Comparison of ENCODE assay signal across 12 cellular contexts in the genomic region with DNA sequence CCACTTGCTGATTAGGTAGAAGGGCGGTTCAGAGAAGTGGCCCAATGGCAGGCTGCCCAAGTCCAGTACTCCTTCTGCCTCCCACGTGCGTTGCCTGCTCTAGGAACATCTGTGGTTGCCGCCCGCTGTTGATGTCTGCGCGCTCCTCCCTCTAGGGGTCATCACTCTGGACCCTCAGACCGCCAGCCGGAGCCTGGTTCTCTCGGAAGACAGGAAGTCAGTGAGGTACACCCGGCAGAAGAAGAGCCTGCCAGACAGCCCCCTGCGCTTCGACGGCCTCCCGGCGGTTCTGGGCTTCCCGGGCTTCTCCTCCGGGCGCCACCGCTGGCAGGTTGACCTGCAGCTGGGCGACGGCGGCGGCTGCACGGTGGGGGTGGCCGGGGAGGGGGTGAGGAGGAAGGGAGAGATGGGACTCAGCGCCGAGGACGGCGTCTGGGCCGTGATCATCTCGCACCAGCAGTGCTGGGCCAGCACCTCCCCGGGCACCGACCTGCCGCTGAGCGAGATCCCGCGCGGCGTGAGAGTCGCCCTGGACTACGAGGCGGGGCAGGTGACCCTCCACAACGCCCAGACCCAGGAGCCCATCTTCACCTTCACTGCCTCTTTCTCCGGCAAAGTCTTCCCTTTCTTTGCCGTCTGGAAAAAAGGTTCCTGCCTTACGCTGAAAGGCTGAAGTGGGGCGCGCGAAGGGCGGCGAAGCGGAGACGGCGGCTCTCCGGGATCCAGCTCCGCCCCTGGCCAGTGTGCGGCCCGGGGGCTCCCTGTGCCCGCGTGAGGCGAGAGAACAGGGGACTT. TPM values are rescaled to one million over a fixed set of nuclear protein-coding genes. Genes with fewer than 3 reads are reported as not detected.
A peak's percentile ranks its signal among the peaks of the same experiment; 100 is the strongest.
DNase-seq lines count a peak whose midpoint lies in the region; ATAC-seq and TF ChIP-seq lines count a peak whose summit lies in the region.
"Had no signal": no experiment of that assay in that cellular context is flagged by ENCODE, and none has a peak within 500 bp of the region (broad histone marks: within the 10 kb centered on the region; RNA-seq: fewer than 3 reads in every experiment).

No MANE protein-coding gene starts in this region.

- H3K9me3 ChIP-seq in T-helper 17 cell (ENCODE audit: control insufficient read depth, low read length, poor library complexity, severe bottlenecking) (no peaks in the 10 kb centered on the region), hepatocyte (ENCODE audit: low read depth) (no peaks in the 10 kb centered on the region), smooth muscle cell (replicated peaks; ENCODE audit: low read depth) (no peaks in the 10 kb centered on the region)
- H3K9me3 ChIP-seq: pancreas had no signal

- no peaks in the 10 kb centered on the region for H3K4me1 ChIP-seq in hepatocyte (ENCODE audit: insufficient read depth)
- H3K4me1 ChIP-seq in smooth muscle cell (ENCODE audit: low read depth) = peaks cover 5% of the 10 kb centered on the region
- H3K4me1 ChIP-seq: pancreas had no signal

- H2AFZ ChIP-seq in hepatocyte = peak overlapping the region; percentile 73
- peak overlapping the region; percentile 36 for H2AFZ ChIP-seq in smooth muscle cell (ENCODE audit: low read depth)

- intact Hi-C loops in posterior cingulate gyrus (cut with DNase I) = loop anchor here (10.0 kb wide), 2 partner anchors 67 to 327 kb away; no protein-coding TSS in a partner anchor

- peak overlapping the region; percentile 73 for H3K4me2 ChIP-seq in hepatocyte
- H3K4me2 ChIP-seq in smooth muscle cell = peak overlapping the region; percentile 77

- DNase-seq in NCI-H1417 (lab: John Stamatoyannopoulos, UW) = peak in 2 of 3 experiments; percentile 10 to 35
- no peak for DNase-seq in NCI-H1417 treated with DMSO at 0.1 percent for 48 hours (lab: John Stamatoyannopoulos, UW)
- no peak for DNase-seq in T-helper 17 cell
- DNase-seq in hepatocyte (ENCODE audit: low spot score) = peak; percentile 52
- DNase-seq in smooth muscle cell (lab: John Stamatoyannopoulos, UW; ENCODE audit: unreplicated experiment) = no peak
- no peak for DNase-seq in stimulated activated CD4-positive, alpha-beta T cell treated with anti-CD3 and anti-CD28 coated beads, Interleukin-15, amount 100 ng/mL, for 24 hours
- DNase-seq in stimulated activated CD4-positive, alpha-beta T cell treated with anti-CD3 and anti-CD28 coated beads, Interleukin-2, amount 100 ng/mL, for 48 hours = no peak
- DNase-seq in posterior cingulate gyrus = no peak
- DNase-seq: activated CD4-positive, alpha-beta T cell treated with anti-CD3 and anti-CD28 coated beads, Interleukin-2, amount 50 U/mL, for 4 hours; NCI-H226 had no signal

- no peaks in the 10 kb centered on the region for H3K9me2 ChIP-seq in hepatocyte (replicated peaks; ENCODE audit: insufficient read depth)

- H3K27ac ChIP-seq in hepatocyte (no peak overlapping the region), smooth muscle cell (ENCODE audit: low read depth) (no peak overlapping the region)
- H3K27ac ChIP-seq: pancreas had no signal

- H3K4me3 Mint-ChIP-seq in T-helper 17 cell = peak overlapping the region; percentile 7

- peak; percentile 12 for TF ChIP-seq CTCF in hepatocyte (IDR thresholded peaks at IDR 0.05; ENCODE audit: poor library complexity)
- no peak for TF ChIP-seq CTCF in smooth muscle cell (IDR thresholded peaks at IDR 0.05; ENCODE audit: borderline replicate concordance, insufficient read depth, poor library complexity, severe bottlenecking)

- H3K27ac Mint-ChIP-seq in T-helper 17 cell = no peak overlapping the region

- H3K27me3 ChIP-seq in hepatocyte = peaks cover 75% of the 10 kb centered on the region
- peaks cover 90% of the 10 kb centered on the region for H3K27me3 ChIP-seq in smooth muscle cell (ENCODE audit: low read depth)

- peaks cover 12% of the 10 kb centered on the region for H3K4me1 Mint-ChIP-seq in T-helper 17 cell

- 8% methylated on average over 53 of the region's 62 CpGs for WGBS in hepatocyte (ENCODE audit: low lambda C conversion rate, missing lambda C conversion rate)
- WGBS in smooth muscle cell (ENCODE audit: low lambda C conversion rate) = 7% methylated on average over 53 of the region's 62 CpGs

- no peak for ATAC-seq in T-helper 17 cell

- no peaks in the 10 kb centered on the region for H4K20me1 ChIP-seq in hepatocyte (ENCODE audit: insufficient read depth, poor library complexity, severe bottlenecking)
- no peaks in the 10 kb centered on the region for H4K20me1 ChIP-seq in smooth muscle cell (ENCODE audit: low read depth)

- H3K4me3 ChIP-seq in hepatocyte (no peak overlapping the region), smooth muscle cell (peak overlapping the region; percentile 34)

- H3K27me3 Mint-ChIP-seq in T-helper 17 cell = peaks cover 75% of the 10 kb centered on the region

- no peaks in the 10 kb centered on the region for H3K36me3 Mint-ChIP-seq in T-helper 17 cell (ENCODE audit: low read depth)

- H3F3A ChIP-seq in smooth muscle cell (ENCODE audit: low read depth) = no peaks in the 10 kb centered on the region

- H3K9ac ChIP-seq in smooth muscle cell (ENCODE audit: low read depth) = no peak overlapping the region

- H3K36me3 ChIP-seq in hepatocyte (replicated peaks; ENCODE audit: insufficient read depth, low read depth) (no peaks in the 10 kb centered on the region), smooth muscle cell (ENCODE audit: low read depth) (no peaks in the 10 kb centered on the region)
- H3K36me3 ChIP-seq: pancreas had no signal

- H3K79me2 ChIP-seq in hepatocyte (no peaks in the 10 kb centered on the region), smooth muscle cell (ENCODE audit: low read depth) (no peaks in the 10 kb centered on the region)

RNA-seq across cellular contexts. Expression of a gene that starts 8.5 kb away (rescaled TPM):
- total RNA-seq in T-helper 17 cell (not detected), hepatocyte (2.6 and 3.6 TPM in 2 replicates), smooth muscle cell (not detected in 2 replicates)
- polyA plus RNA-seq in hepatocyte (1.2 and 1.5 TPM in 2 replicates), smooth muscle cell (not detected in 2 replicates)
- total RNA-seq: subcutaneous adipose tissue had no signal

RNA-seq across cellular contexts. Expression of a gene that starts 10.9 kb away (rescaled TPM):
- total RNA-seq in T-helper 17 cell (under 1 TPM in 1 of 2 donors, not detected in 1; 0.37 TPM), hepatocyte (0.12 and 0.27 TPM in 2 replicates), smooth muscle cell (not detected in 2 replicates)
- polyA plus RNA-seq in hepatocyte (0.16 and 1.1 TPM in 2 replicates), smooth muscle cell (not detected in 2 replicates)
- total RNA-seq: subcutaneous adipose tissue had no signal

RNA-seq across cellular contexts. Expression of a gene that starts 35.9 kb away (rescaled TPM):
- total RNA-seq in T-helper 17 cell (1 to 10 TPM in 1 of 2 donors, under 1 TPM in 1; 0.22 to 3.5 TPM), hepatocyte (0.40 and 1.0 TPM in 2 replicates), smooth muscle cell (not detected in 2 replicates)
- polyA plus RNA-seq in hepatocyte (0.34 and 2.2 TPM in 2 replicates), smooth muscle cell (not detected in 2 replicates)
- total RNA-seq: pancreas, subcutaneous adipose tissue had no signal
- polyA plus RNA-seq: pancreas had no signal

RNA-seq across cellular contexts. Expression of a gene that starts 41.3 kb away (rescaled TPM):
- total RNA-seq in T-helper 17 cell (10 to 100 TPM; 51.2 to 63.1 TPM), hepatocyte (37.2 and 42.3 TPM in 2 replicates), smooth muscle cell (17.1 and 20.4 TPM in 2 replicates)
- polyA plus RNA-seq in hepatocyte (27.2 and 29.3 TPM in 2 replicates), smooth muscle cell (21.3 and 25.5 TPM in 2 replicates)

RNA-seq across cellular contexts. Expression of a gene that starts 59.0 kb away (rescaled TPM):
- total RNA-seq in T-helper 17 cell = not detected
- total RNA-seq in hepatocyte = 6.3 and 7.7 TPM in 2 replicates
- polyA plus RNA-seq in hepatocyte = 5.0 and 10.1 TPM in 2 replicates
- total RNA-seq in smooth muscle cell = 0.18 TPM in 1 of 2 replicates, not detected in the other
- not detected in 2 replicates for polyA plus RNA-seq in smooth muscle cell
- total RNA-seq: subcutaneous adipose tissue had no signal

Comparison
In these comparisons a context has a peak if more than half of its experiments do, and no peak if none do; other contexts are left out.
1. DNase-seq: peak in NCI-H1417 (2 of 3) and hepatocyte (single experiment); none in NCI-H1417 treated with DMSO at 0.1 percent for 48 hours (single experiment), T-helper 17 cell (0 of 3), smooth muscle cell (single experiment), stimulated activated CD4-positive, alpha-beta T cell treated with anti-CD3 and anti-CD28 coated beads, Interleukin-15, amount 100 ng/mL, for 24 hours (single experiment), stimulated activated CD4-positive, alpha-beta T cell treated with anti-CD3 and anti-CD28 coated beads, Interleukin-2, amount 100 ng/mL, for 48 hours (0 of 2) and posterior cingulate gyrus (0 of 10).